25 cellular contexts compared by ENCODE assay signal in genomic region chr1:30259631-30260030, GRCh38.
DNase-seq lines count a peak whose midpoint lies in the region; TF ChIP-seq lines count a peak whose summit lies in the region.
"Had no signal": no experiment of that assay in that cellular context is flagged by ENCODE, and none has a peak within 500 bp of the region (broad histone marks: within the 10 kb centered on the region; RNA-seq: fewer than 3 reads in every experiment).

No MANE protein-coding gene starts in this region.

- H3K27me3 Mint-ChIP-seq in MCF 10A (ENCODE audit: insufficient read depth, unreplicated experiment) = peaks cover 49% of the 10 kb centered on the region
- H3K27me3 Mint-ChIP-seq: CD4-positive, CD25-positive, alpha-beta regulatory T cell had no signal

- no peak overlapping the region for H3K27ac ChIP-seq in breast epithelium
- peak overlapping the region; percentile 95 for H3K27ac ChIP-seq in SK-N-MC
- H3K27ac ChIP-seq: 22Rv1, A549, BLaER1 had no signal

- H3K4me1 Mint-ChIP-seq in MCF 10A (ENCODE audit: insufficient read depth, unreplicated experiment) = peaks cover 3% of the 10 kb centered on the region
- H3K4me1 Mint-ChIP-seq: CD14-positive monocyte; CD4-positive, alpha-beta memory T cell; CD4-positive, CD25-positive, alpha-beta regulatory T cell; CD8-positive, alpha-beta memory T cell had no signal

- H3K36me3 ChIP-seq in breast epithelium (no peaks in the 10 kb centered on the region), SK-N-MC (ENCODE audit: insufficient read depth, low read length) (no peaks in the 10 kb centered on the region)
- H3K36me3 ChIP-seq: BE2C, BLaER1 had no signal

- TF ChIP-seq POLR2A in breast epithelium (IDR thresholded peaks at IDR 0.05) = no peak

- no peaks in the 10 kb centered on the region for H3K9me3 Mint-ChIP-seq in MCF 10A (ENCODE audit: unreplicated experiment)
- H3K9me3 Mint-ChIP-seq: CD8-positive, alpha-beta memory T cell had no signal

- TF ChIP-seq CTCF in MCF 10A (IDR thresholded peaks at IDR 0.05; ENCODE audit: unreplicated experiment) (no peak), breast epithelium (IDR thresholded peaks at IDR 0.05) (no peak)

- peak overlapping the region; percentile 54 for H3K9ac ChIP-seq in SK-N-MC (ENCODE audit: insufficient read length)
- H3K9ac ChIP-seq: BLaER1 had no signal

- H3K27ac Mint-ChIP-seq in MCF 10A (ENCODE audit: low read depth, unreplicated experiment) = no peak overlapping the region
- H3K27ac Mint-ChIP-seq: CD14-positive monocyte; CD4-positive, alpha-beta memory T cell; CD4-positive, CD25-positive, alpha-beta regulatory T cell; CD8-positive, alpha-beta memory T cell had no signal

- CTCF ChIA-PET in MCF 10A (lab: Yijun Ruan, JAX) = no interaction called here

- H3K4me3 Mint-ChIP-seq in MCF 10A (ENCODE audit: unreplicated experiment) = no peak overlapping the region
- H3K4me3 Mint-ChIP-seq: CD14-positive monocyte; CD4-positive, alpha-beta memory T cell; CD4-positive, CD25-positive, alpha-beta regulatory T cell; CD8-positive, alpha-beta memory T cell had no signal

- POLR2A ChIA-PET in MCF 10A (lab: Yijun Ruan, JAX) = no interaction called here

- H3K4me1 ChIP-seq in breast epithelium = no peaks in the 10 kb centered on the region
- H3K4me1 ChIP-seq: A549, BE2C had no signal

- H3K4me3 ChIP-seq in breast epithelium = no peak overlapping the region
- H3K4me3 ChIP-seq in SK-N-MC = peak overlapping the region; percentile 51
- H3K4me3 ChIP-seq: A549, BLaER1 had no signal

- intact Hi-C loops in MCF 10A (cut with micrococcal nuclease) = no loop called here
- intact Hi-C loops in breast epithelium (cut with DNase I; ENCODE audit: low total_unique reads) = no loop called here

- H3K36me3 Mint-ChIP-seq in MCF 10A (ENCODE audit: insufficient read depth, unreplicated experiment) = no peaks in the 10 kb centered on the region
- H3K36me3 Mint-ChIP-seq: CD14-positive monocyte; CD4-positive, CD25-positive, alpha-beta regulatory T cell had no signal

- DNase-seq in MCF 10A (ENCODE audit: unreplicated experiment) = peak; percentile 2
- DNase-seq in breast epithelium (ENCODE audit: low spot score in 2 of 2) = no peak
- DNase-seq in H4 (ENCODE audit: low spot score) = peak; percentile 37
- no peak for DNase-seq in SK-N-MC (ENCODE audit: low read depth, low spot score)
- DNase-seq in mesenteric fat pad (ENCODE audit: low spot score) = peak; percentile 57
- no peak for DNase-seq in stimulated activated CD4-positive, alpha-beta T cell treated with anti-CD3 and anti-CD28 coated beads, Interleukin-4, amount 100 ng/mL, for 24 hours
- no peak for DNase-seq in activated effector memory CD4-positive, alpha-beta T cell treated with Interleukin-2 at 50 U/mL for 16 hours
- no peak for DNase-seq in NCI-H446 treated with DMSO at 0.1 percent for 48 hours (lab: John Stamatoyannopoulos, UW)
- DNase-seq: ACHN; BE2C; C1 segment of cervical spinal cord; CD4-positive, alpha-beta memory T cell; CD4-positive, CD25-positive, alpha-beta regulatory T cell; CD8-positive, alpha-beta memory T cell; COR-L47; DMS 273 treated with DMSO at 0.1 percent for 48 hours; DMS153; DMS53; DMS79; DND-41; GF-D8 had no signal

- peaks cover 0 to 32% of the 10 kb centered on the region in 2 donors for H3K27me3 ChIP-seq in breast epithelium
- H3K27me3 ChIP-seq: BE2C, BLaER1 had no signal

- BruUV-seq in MCF 10A (replicated peaks; lab: Mats Ljungman, UMichigan) = no TSS peak

- no peaks in the 10 kb centered on the region for H3K9me3 ChIP-seq in breast epithelium
- H3K9me3 ChIP-seq in SK-N-MC (ENCODE audit: low read depth, low read length) = no peaks in the 10 kb centered on the region
- H3K9me3 ChIP-seq: A549, BE2C, BLaER1 had no signal

Comparison
In these comparisons a context has a peak if more than half of its experiments do, and no peak if none do; other contexts are left out.
1. DNase-seq: peak in MCF 10A (single experiment), H4 (single experiment) and mesenteric fat pad (single experiment); none in breast epithelium (0 of 2), SK-N-MC (single experiment), stimulated activated CD4-positive, alpha-beta T cell treated with anti-CD3 and anti-CD28 coated beads, Interleukin-4, amount 100 ng/mL, for 24 hours (single experiment), activated effector memory CD4-positive, alpha-beta T cell treated with Interleukin-2 at 50 U/mL for 16 hours (single experiment) and NCI-H446 treated with DMSO at 0.1 percent for 48 hours (single experiment).